24 cellular contexts compared by ENCODE assay signal in genomic region chr16:4010225-4011158, GRCh38.
A peak's percentile ranks its signal among the peaks of the same experiment; 100 is the strongest.
DNase-seq lines count a peak whose midpoint lies in the region; ATAC-seq, FAIRE-seq and TF ChIP-seq lines count a peak whose summit lies in the region.
"Had no signal": no experiment of that assay in that cellular context is flagged by ENCODE, and none has a peak within 500 bp of the region (broad histone marks: within the 10 kb centered on the region; RNA-seq: fewer than 3 reads in every experiment).

No MANE protein-coding gene starts in this region.

- no peaks in the 10 kb centered on the region for H3F3A ChIP-seq in PC-3 (ENCODE audit: low read length, unreplicated experiment)

- ATAC-seq in naive thymus-derived CD4-positive, alpha-beta T cell, result peak; percentile 10
- ATAC-seq in PC-3, result no peak

- H3K27ac Mint-ChIP-seq in endothelial cell (ENCODE audit: unreplicated experiment), result no peak overlapping the region
- H3K27ac Mint-ChIP-seq in naive thymus-derived CD4-positive, alpha-beta T cell, result no peak overlapping the region
- H3K27ac Mint-ChIP-seq in activated naive CD4-positive, alpha-beta T cell treated with anti-CD3 and anti-CD28 coated beads, Interleukin-2, amount 10 ng/mL, durations not matched to agents 7 days and 5 days, result no peak overlapping the region
- H3K27ac Mint-ChIP-seq: activated T-helper 2 cell treated with anti-CD3 and anti-CD28 coated beads, Interferon-gamma antibody, Interleukin-2, Interleukin-4, amounts not matched to agents 10 μg/mL and 5 μg/mL and 100 μg/mL, durations not matched to agents 14 hours and 24 hours and 36 hours had no signal

- H3K4me2 ChIP-seq in mammary epithelial cell (ENCODE audit: insufficient read depth, low read depth, low read length), result no peak overlapping the region
- no peak overlapping the region for H3K4me2 ChIP-seq in PC-3 (ENCODE audit: low read length)
- H3K4me2 ChIP-seq: PC-9, smooth muscle cell had no signal

- no peaks in the 10 kb centered on the region for H3K36me3 Mint-ChIP-seq in endothelial cell (ENCODE audit: low read depth, unreplicated experiment)
- peaks cover 0 to 16% (median 0%) of the 10 kb centered on the region in 5 donors for H3K36me3 Mint-ChIP-seq in naive thymus-derived CD4-positive, alpha-beta T cell
- no peaks in the 10 kb centered on the region for H3K36me3 Mint-ChIP-seq in activated naive CD4-positive, alpha-beta T cell treated with anti-CD3 and anti-CD28 coated beads, Interleukin-2, amount 10 ng/mL, durations not matched to agents 7 days and 5 days

- in situ Hi-C loops in mammary epithelial cell (cut with MboI; ENCODE audit: low sequenced_read_pairs in 2 of 2), result no loop called here

- H3K27me3 ChIP-seq in breast epithelium (no peaks in the 10 kb centered on the region), mammary epithelial cell (ENCODE audit: insufficient read depth, low read length) (no peaks in the 10 kb centered on the region), PC-3 (ENCODE audit: low read length) (no peaks in the 10 kb centered on the region)
- H3K27me3 ChIP-seq in naive thymus-derived CD4-positive, alpha-beta T cell (ENCODE audit: control insufficient read depth in 2 of 2, insufficient read depth in 2 of 2, low read length in 2 of 2), result no peaks in the 10 kb centered on the region
- H3K27me3 ChIP-seq: BE2C had no signal

- no peak overlapping the region for H3K4me3 ChIP-seq in breast epithelium
- no peak overlapping the region for H3K4me3 ChIP-seq in mammary epithelial cell (replicated peaks in 1 of 3; ENCODE audit: insufficient read depth in 1 of 3, low read depth in 2 of 3, low read length in 3 of 3)
- H3K4me3 ChIP-seq in naive thymus-derived CD4-positive, alpha-beta T cell (ENCODE audit: low read length), result no peak overlapping the region
- no peak overlapping the region for H3K4me3 ChIP-seq in PC-3 (ENCODE audit: low read length)
- H3K4me3 ChIP-seq: PC-9, smooth muscle cell had no signal

- DNase-seq in breast epithelium (ENCODE audit: low spot score in 2 of 2) (no peak), mammary epithelial cell (no peak), endothelial cell (ENCODE audit: low spot score) (no peak), urothelium cell line (ENCODE audit: low spot score) (no peak), NCI-H69 (lab: John Stamatoyannopoulos, UW) (no peak), PC-3 (no peak)
- no peak for DNase-seq in naive thymus-derived CD4-positive, alpha-beta T cell
- DNase-seq in activated naive CD4-positive, alpha-beta T cell treated with anti-CD3 and anti-CD28 coated beads, Interleukin-2, amount 10 ng/mL, durations not matched to agents 7 days and 5 days, result no peak
- DNase-seq: 8988T; activated CD4-positive, CD25-positive, alpha-beta regulatory T cell; activated CD8-positive, alpha-beta memory T cell treated with anti-CD3 and anti-CD28 coated beads for 24 hours; amniotic stem cell; BE2C; caudate nucleus; DMS153; effector memory CD4-positive, alpha-beta T cell; NCI-H1105 treated with DMSO at 0.1 percent for 48 hours; NCI-H774; PC-9; stimulated activated CD8-positive, alpha-beta memory T cell treated with anti-CD3 and anti-CD28 coated beads, Interleukin-4, amount 100 ng/mL, for 48 hours; substantia nigra had no signal

- CTCF ChIA-PET in mammary epithelial cell (lab: Charles Lee; ENCODE audit: low non-redundant PET), result no interaction called here
- CTCF ChIA-PET in naive thymus-derived CD4-positive, alpha-beta T cell (lab: Charles Lee), result no interaction called here
- CTCF ChIA-PET in activated naive CD4-positive, alpha-beta T cell treated with anti-CD3 and anti-CD28 coated beads, Interleukin-2, amount 10 ng/mL, durations not matched to agents 7 days and 5 days (lab: Charles Lee), result no interaction called here
- CTCF ChIA-PET in PC-3 (lab: Charles Lee), result no interaction called here

- intact Hi-C loops in breast epithelium (cut with DNase I; ENCODE audit: low total_unique reads) (no loop called here), mammary epithelial cell (cut with micrococcal nuclease) (no loop called here), PC-3 (cut with micrococcal nuclease) (no loop called here)
- intact Hi-C loops in naive thymus-derived CD4-positive, alpha-beta T cell (cut with micrococcal nuclease), result no loop called here

- H3K9me2 ChIP-seq in PC-3 (replicated peaks; ENCODE audit: low read length), result no peaks in the 10 kb centered on the region

- 94% methylated on average over 24 of the region's 32 CpGs for WGBS in mammary epithelial cell (ENCODE audit: low coverage, missing lambda C conversion rate)

- no peaks in the 10 kb centered on the region for H3K4me1 ChIP-seq in breast epithelium
- no peaks in the 10 kb centered on the region for H3K4me1 ChIP-seq in mammary epithelial cell (ENCODE audit: insufficient read depth, low read length)
- H3K4me1 ChIP-seq in naive thymus-derived CD4-positive, alpha-beta T cell (ENCODE audit: control insufficient read depth in 2 of 2, insufficient read depth in 2 of 2, low read length in 2 of 2), result no peaks in the 10 kb centered on the region
- H3K4me1 ChIP-seq in PC-3 (ENCODE audit: insufficient read depth, low read length), result no peaks in the 10 kb centered on the region
- H3K4me1 ChIP-seq: BE2C had no signal

- peak; percentile 20 for FAIRE-seq in urothelium cell line (lab: Jason Lieb, UNC)
- FAIRE-seq: GM12892 had no signal

- H3K4me1 Mint-ChIP-seq in endothelial cell (ENCODE audit: unreplicated experiment), result peaks cover 4% of the 10 kb centered on the region
- H3K4me1 Mint-ChIP-seq in naive thymus-derived CD4-positive, alpha-beta T cell, result peaks cover 0 to 12% (median 0%) of the 10 kb centered on the region in 7 donors
- H3K4me1 Mint-ChIP-seq in activated naive CD4-positive, alpha-beta T cell treated with anti-CD3 and anti-CD28 coated beads, Interleukin-2, amount 10 ng/mL, durations not matched to agents 7 days and 5 days, result no peaks in the 10 kb centered on the region

- dilution Hi-C loops in mammary epithelial cell (cut with HindIII; ENCODE audit: low sequenced_read_pairs), result no loop called here

- no peaks in the 10 kb centered on the region for H3K36me3 ChIP-seq in breast epithelium
- H3K36me3 ChIP-seq in mammary epithelial cell (ENCODE audit: insufficient read depth, low read length), result no peaks in the 10 kb centered on the region
- H3K36me3 ChIP-seq in naive thymus-derived CD4-positive, alpha-beta T cell (ENCODE audit: control insufficient read depth in 2 of 3, insufficient read depth in 3 of 3, low read length in 3 of 3), result no peaks in the 10 kb centered on the region
- no peaks in the 10 kb centered on the region for H3K36me3 ChIP-seq in PC-3 (ENCODE audit: low read depth, low read length)
- H3K36me3 ChIP-seq: BE2C had no signal

- H3K27me3 Mint-ChIP-seq in endothelial cell (ENCODE audit: unreplicated experiment), result peaks cover 4% of the 10 kb centered on the region
- H3K27me3 Mint-ChIP-seq in naive thymus-derived CD4-positive, alpha-beta T cell, result no peaks in the 10 kb centered on the region
- no peaks in the 10 kb centered on the region for H3K27me3 Mint-ChIP-seq in activated naive CD4-positive, alpha-beta T cell treated with anti-CD3 and anti-CD28 coated beads, Interleukin-2, amount 10 ng/mL, durations not matched to agents 7 days and 5 days

- BruUV-seq in mammary epithelial cell (replicated peaks; lab: Mats Ljungman, UMichigan), result no TSS peak
- no TSS peak for BruUV-seq in PC-3 (replicated peaks; lab: Mats Ljungman, UMichigan)

- TF ChIP-seq POLR2A in breast epithelium (IDR thresholded peaks at IDR 0.05), result no peak

- H3K9me3 ChIP-seq in breast epithelium, result no peaks in the 10 kb centered on the region
- H3K9me3 ChIP-seq in mammary epithelial cell (replicated peaks; ENCODE audit: insufficient read depth, low read length), result no peaks in the 10 kb centered on the region
- no peaks in the 10 kb centered on the region for H3K9me3 ChIP-seq in naive thymus-derived CD4-positive, alpha-beta T cell (ENCODE audit: control insufficient read depth in 2 of 3, low read length in 3 of 3)
- no peaks in the 10 kb centered on the region for H3K9me3 ChIP-seq in PC-3 (ENCODE audit: low read length)
- H3K9me3 ChIP-seq: BE2C had no signal

- H2AFZ ChIP-seq in mammary epithelial cell (ENCODE audit: low read depth, low read length), result no peak overlapping the region
- no peak overlapping the region for H2AFZ ChIP-seq in PC-3 (ENCODE audit: low read length)
- H2AFZ ChIP-seq: PC-9 had no signal

- POLR2A ChIA-PET in naive thymus-derived CD4-positive, alpha-beta T cell (lab: Charles Lee), result no interaction called here
- POLR2A ChIA-PET in PC-3 (lab: Charles Lee; ENCODE audit: unreplicated experiment), result no interaction called here

- H3K79me2 ChIP-seq in mammary epithelial cell (ENCODE audit: insufficient read depth, low read length) (no peaks in the 10 kb centered on the region), PC-3 (ENCODE audit: low read length) (no peaks in the 10 kb centered on the region)

- H3K9me3 Mint-ChIP-seq in endothelial cell (ENCODE audit: unreplicated experiment), result no peaks in the 10 kb centered on the region
- H3K9me3 Mint-ChIP-seq in naive thymus-derived CD4-positive, alpha-beta T cell, result no peaks in the 10 kb centered on the region
- H3K9me3 Mint-ChIP-seq in activated naive CD4-positive, alpha-beta T cell treated with anti-CD3 and anti-CD28 coated beads, Interleukin-2, amount 10 ng/mL, durations not matched to agents 7 days and 5 days, result no peaks in the 10 kb centered on the region
- H3K9me3 Mint-ChIP-seq: activated T-helper 2 cell treated with anti-CD3 and anti-CD28 coated beads, Interferon-gamma antibody, Interleukin-2, Interleukin-4, amounts not matched to agents 10 μg/mL and 5 μg/mL and 100 μg/mL, durations not matched to agents 14 hours and 24 hours and 36 hours had no signal

- H3K27ac ChIP-seq in breast epithelium, result peak overlapping the region; percentile 11 to 25
- H3K27ac ChIP-seq in mammary epithelial cell (ENCODE audit: insufficient read depth, low read depth, low read length), result no peak overlapping the region
- H3K27ac ChIP-seq in naive thymus-derived CD4-positive, alpha-beta T cell (ENCODE audit: low read depth, low read length), result no peak overlapping the region
- no peak overlapping the region for H3K27ac ChIP-seq in PC-3 (ENCODE audit: low read length)
- H3K27ac ChIP-seq: PC-9 had no signal

- no peak overlapping the region for H3K9ac ChIP-seq in mammary epithelial cell (ENCODE audit: insufficient read depth, low read length)
- no peak overlapping the region for H3K9ac ChIP-seq in PC-3 (ENCODE audit: low read length)

- H4K20me1 ChIP-seq in mammary epithelial cell (ENCODE audit: insufficient read depth, low read length), result no peaks in the 10 kb centered on the region
- no peaks in the 10 kb centered on the region for H4K20me1 ChIP-seq in PC-3 (ENCODE audit: low read length)

- TF ChIP-seq CTCF in breast epithelium (IDR thresholded peaks at IDR 0.05), result no peak
- no peak for TF ChIP-seq CTCF in mammary epithelial cell (conservative IDR thresholded peaks at IDR 0.05 in 1 of 2, IDR thresholded peaks at IDR 0.05 in 1 of 2; ENCODE audit: extremely low read depth in 1 of 2, insufficient read depth in 1 of 2, low read depth in 1 of 2, low read length in 2 of 2)
- TF ChIP-seq CTCF in endothelial cell (IDR thresholded peaks at IDR 0.05; ENCODE audit: unreplicated experiment), result no peak
- TF ChIP-seq CTCF in PC-3 (conservative IDR thresholded peaks at IDR 0.05; ENCODE audit: low read depth, low read length), result no peak

- peak overlapping the region; percentile 51 for H3K4me3 Mint-ChIP-seq in endothelial cell (ENCODE audit: unreplicated experiment)
- H3K4me3 Mint-ChIP-seq in naive thymus-derived CD4-positive, alpha-beta T cell, result no peak overlapping the region
- no peak overlapping the region for H3K4me3 Mint-ChIP-seq in activated naive CD4-positive, alpha-beta T cell treated with anti-CD3 and anti-CD28 coated beads, Interleukin-2, amount 10 ng/mL, durations not matched to agents 7 days and 5 days

Comparison
In these comparisons a context has a peak if more than half of its experiments do, and no peak if none do; other contexts are left out.
1. H3K27ac ChIP-seq: peak in breast epithelium (2 of 2); none in mammary epithelial cell (single experiment), naive thymus-derived CD4-positive, alpha-beta T cell (single experiment) and PC-3 (single experiment).